ENCODE assay signal across 1 cellular context in the genomic region with DNA sequence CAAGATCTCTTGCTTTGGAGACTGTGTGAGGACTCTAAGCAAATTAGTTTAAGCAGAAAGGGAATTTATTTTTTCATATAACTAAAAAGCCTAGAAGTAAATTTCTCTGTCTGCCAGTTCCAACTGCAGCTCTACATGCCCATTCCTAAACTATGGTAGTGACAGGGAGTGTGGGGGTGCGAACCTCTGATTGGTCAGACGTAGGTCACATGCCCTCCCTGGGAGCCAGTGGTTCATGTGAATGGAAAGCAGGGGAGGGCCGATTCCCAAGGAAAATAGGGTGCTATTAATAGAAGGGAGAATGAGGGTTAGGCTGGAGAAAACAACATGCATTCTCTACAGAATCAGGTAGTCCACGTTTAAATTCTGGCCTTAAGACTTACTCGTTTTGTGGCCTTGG.
TF ChIP-seq lines count a peak whose summit lies in the region.

No MANE protein-coding gene starts in this region.

TF ChIP-seq in H1, 55 proteins besides CTCF, POLR2A, EP300 and RAD21:
- TF ChIP-seq CHD2 (IDR thresholded peaks at IDR 0.05; ENCODE audit: low read length) = no peak
- TF ChIP-seq, protein P1, sequence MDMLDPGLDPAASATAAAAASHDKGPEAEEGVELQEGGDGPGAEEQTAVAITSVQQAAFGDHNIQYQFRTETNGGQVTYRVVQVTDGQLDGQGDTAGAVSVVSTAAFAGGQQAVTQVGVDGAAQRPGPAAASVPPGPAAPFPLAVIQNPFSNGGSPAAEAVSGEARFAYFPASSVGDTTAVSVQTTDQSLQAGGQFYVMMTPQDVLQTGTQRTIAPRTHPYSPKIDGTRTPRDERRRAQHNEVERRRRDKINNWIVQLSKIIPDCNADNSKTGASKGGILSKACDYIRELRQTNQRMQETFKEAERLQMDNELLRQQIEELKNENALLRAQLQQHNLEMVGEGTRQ (IDR thresholded peaks at IDR 0.05; ENCODE audit: low read length) = peak; percentile 91
- TF ChIP-seq, protein P2, sequence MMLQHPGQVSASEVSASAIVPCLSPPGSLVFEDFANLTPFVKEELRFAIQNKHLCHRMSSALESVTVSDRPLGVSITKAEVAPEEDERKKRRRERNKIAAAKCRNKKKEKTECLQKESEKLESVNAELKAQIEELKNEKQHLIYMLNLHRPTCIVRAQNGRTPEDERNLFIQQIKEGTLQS (IDR thresholded peaks at IDR 0.05; ENCODE audit: insufficient read depth, low read depth, low read length) = peak; percentile 83
